8 cellular contexts compared by ENCODE assay signal in genomic region chr11:34274712-34275398, GRCh38.
DNase-seq lines count a peak whose midpoint lies in the region; ATAC-seq, FAIRE-seq and TF ChIP-seq lines count a peak whose summit lies in the region.

No MANE protein-coding gene starts in this region.

- H3K14ac ChIP-seq in IMR-90 (replicated peaks; ENCODE audit: low read depth, low read length) = no peak overlapping the region

- H3K4me1 Mint-ChIP-seq in type B pancreatic cell (ENCODE audit: unreplicated experiment) = peaks cover 43% of the 10 kb centered on the region

- H3K4ac ChIP-seq in IMR-90 (ENCODE audit: low read depth, low read length) = peak overlapping the region; percentile 68

- peak overlapping the region; percentile 51 for H3K27ac ChIP-seq in IMR-90 (ENCODE audit: insufficient read depth, low read length)
- H3K27ac ChIP-seq in HepG2 (ENCODE audit: extremely low read length, insufficient read depth, low read length) = no peak overlapping the region
- H3K27ac ChIP-seq in Karpas-422 (ENCODE audit: low read length) = no peak overlapping the region

- dilution Hi-C loops in IMR-90 (cut with HindIII; ENCODE audit: low sequenced_read_pairs, unreplicated experiment) = no loop called here

- peak overlapping the region; percentile 65 for H3K4me3 Mint-ChIP-seq in type B pancreatic cell

- H3K36me3 ChIP-seq in IMR-90 (ENCODE audit: control insufficient read depth, insufficient read depth, low read length) (no peaks in the 10 kb centered on the region), HepG2 (replicated peaks in 1 of 2; ENCODE audit: control insufficient read depth in 1 of 2, insufficient read depth in 2 of 2, low read length in 2 of 2) (peaks cover 0 to 2% of the 10 kb centered on the region in 2 experiments; a peak in 1 of 5 replicates), Karpas-422 (ENCODE audit: insufficient read depth, low read length) (no peaks in the 10 kb centered on the region)

- BruUV-seq in IMR-90 (replicated peaks; lab: Mats Ljungman, UMichigan) (no TSS peak), HepG2 (replicated peaks; lab: Mats Ljungman, UMichigan) (no TSS peak)

- H3K9me2 ChIP-seq in Karpas-422 (replicated peaks; ENCODE audit: insufficient read depth, low read length) = no peaks in the 10 kb centered on the region

- no peaks in the 10 kb centered on the region for H3K9me3 ChIP-seq in IMR-90 (ENCODE audit: control insufficient read depth, insufficient read depth, low read length)
- no peaks in the 10 kb centered on the region for H3K9me3 ChIP-seq in HepG2 (ENCODE audit: low read length)
- no peaks in the 10 kb centered on the region for H3K9me3 ChIP-seq in Karpas-422 (ENCODE audit: low read length)

- H3K9ac ChIP-seq in IMR-90 (ENCODE audit: low read depth, low read length) (no peak overlapping the region), HepG2 (ENCODE audit: insufficient read depth, low read depth, low read length) (no peak overlapping the region), Karpas-422 (ENCODE audit: low read length) (no peak overlapping the region)

- CTCF ChIA-PET in IMR-90 (lab: Yijun Ruan, JAX) = interaction anchor here (0.7 to 1.0 kb wide), 2 partner anchors 9 to 44 kb away, joined by 3 read pairs; no protein-coding TSS in a partner anchor
- CTCF ChIA-PET in HepG2 (lab: Yijun Ruan, JAX; ENCODE audit: low intra/inter-chr PET ratio, low total read pairs) = no interaction called here

- TF ChIP-seq CTCF in IMR-90 (conservative IDR thresholded peaks at IDR 0.05; ENCODE audit: low read depth, low read length) (no peak), HepG2 (CRISPR knock-in tag; IDR thresholded peaks at IDR 0.05) (no peak), type B pancreatic cell (conservative IDR thresholded peaks at IDR 0.05) (no peak)

- H3K27ac Mint-ChIP-seq in type B pancreatic cell = peak overlapping the region; percentile 94

- no peak overlapping the region for H2AK5ac ChIP-seq in IMR-90 (ENCODE audit: low read depth, low read length)

- no peak for FAIRE-seq in HepG2 (lab: Jason Lieb, UNC)

- no peak overlapping the region; the same call in 1 of the 2 replicates for H4K5ac ChIP-seq in IMR-90 (ENCODE audit: low read depth, low read length)

- H3K18ac ChIP-seq in IMR-90 (ENCODE audit: low read depth, low read length) = no peak overlapping the region; the same call in 1 of the 2 replicates

- peak overlapping the region; percentile 0 for H2AK9ac ChIP-seq in IMR-90 (replicated peaks; ENCODE audit: low read depth, low read length, poor library complexity)

- H3K79me1 ChIP-seq in IMR-90 (ENCODE audit: low read depth in 1 of 2, low read length in 2 of 2) = no peaks in the 10 kb centered on the region

- no peak overlapping the region for H2BK15ac ChIP-seq in IMR-90 (ENCODE audit: low read depth, low read length)

- no peaks in the 10 kb centered on the region for H3K27me3 Mint-ChIP-seq in type B pancreatic cell

- H3K4me3 ChIP-seq in IMR-90 (ENCODE audit: insufficient read depth, low read depth, low read length) (no peak overlapping the region), HepG2 (replicated peaks in 1 of 3; ENCODE audit: insufficient read depth in 1 of 3, low read depth in 2 of 3, low read length in 3 of 3) (no peak overlapping the region), Karpas-422 (ENCODE audit: low read length) (no peak overlapping the region)

- intact Hi-C loops in IMR-90 (cut with micrococcal nuclease) (no loop called here), HepG2 (cut with micrococcal nuclease; ENCODE audit: unreplicated experiment) (no loop called here)

- in situ Hi-C loops in IMR-90 (cut with MboI; ENCODE audit: low sequenced_read_pairs) (no loop called here), HepG2 (cut with HindIII; ENCODE audit: extremely low pct_ligation_motif_present, low pct_unique_long_range_greater_than_20kb) (no loop called here)

- DNase-seq in IMR-90 (peak; percentile 98), cerebellar cortex (ENCODE audit: low spot score) (peak; percentile 23), HepG2 (ENCODE audit: low spot score) (no peak), type B pancreatic cell (ENCODE audit: extremely low spot score, unreplicated experiment) (no peak), erythroblast (lab: John Stamatoyannopoulos, UW) (no peak), iPS-NIHi7 (ENCODE audit: extremely low spot score) (no peak), Karpas-422 (no peak)
- no peak for DNase-seq in activated CD4-positive, alpha-beta T cell treated with anti-CD3 and anti-CD28 coated beads for 48 hours

- peak overlapping the region; percentile 71 for H2BK120ac ChIP-seq in IMR-90 (ENCODE audit: low read depth, low read length)

- H3K79me2 ChIP-seq in HepG2 (ENCODE audit: insufficient read depth, low read length) (peaks cover 9% of the 10 kb centered on the region), Karpas-422 (ENCODE audit: low read length) (no peaks in the 10 kb centered on the region)

- peak overlapping the region; percentile 48; the same call in 1 of the 2 replicates for H3K23ac ChIP-seq in IMR-90 (ENCODE audit: low read depth, low read length)

- H3K56ac ChIP-seq in IMR-90 (ENCODE audit: extremely low read depth, insufficient read depth, low read length) = no peak overlapping the region

- peaks cover 4% of the 10 kb centered on the region for H3K4me1 ChIP-seq in IMR-90 (ENCODE audit: control insufficient read depth, insufficient read depth, low read length)
- peaks cover 34% of the 10 kb centered on the region for H3K4me1 ChIP-seq in HepG2 (ENCODE audit: insufficient read depth, low read length)
- no peaks in the 10 kb centered on the region for H3K4me1 ChIP-seq in Karpas-422 (ENCODE audit: low read length)

- H4K91ac ChIP-seq in IMR-90 (ENCODE audit: insufficient read depth, low read depth, low read length) = peak overlapping the region; percentile 59; the same call in 1 of the 2 replicates

- peak overlapping the region; percentile 16 for H3K4me2 ChIP-seq in IMR-90 (ENCODE audit: low read depth, low read length)
- H3K4me2 ChIP-seq in HepG2 (ENCODE audit: low read depth, low read length) = no peak overlapping the region
- H3K4me2 ChIP-seq in Karpas-422 (ENCODE audit: low read depth, low read length, poor library complexity, severe bottlenecking) = no peak overlapping the region

- no CpG with 5 or more reads among the region's 11 CpGs for WGBS in IMR-90 (ENCODE audit: extremely low coverage in 2 of 2, insufficient read length in 1 of 2), 2 experiments
- WGBS in HepG2 (ENCODE audit: low lambda C conversion rate) = 95% methylated on average over 6 of the region's 11 CpGs

- peak overlapping the region; percentile 79 for H2BK20ac ChIP-seq in IMR-90 (ENCODE audit: low read depth, low read length)

- H3K9me3 Mint-ChIP-seq in type B pancreatic cell = no peaks in the 10 kb centered on the region

- H3K9me1 ChIP-seq in IMR-90 (ENCODE audit: insufficient read depth, low read length) = peaks cover 19% of the 10 kb centered on the region

- H2AFZ ChIP-seq in IMR-90 (replicated peaks; ENCODE audit: low read length, poor library complexity) = peak overlapping the region; percentile 88
- no peak overlapping the region for H2AFZ ChIP-seq in HepG2 (ENCODE audit: low read length)
- no peak overlapping the region for H2AFZ ChIP-seq in Karpas-422 (ENCODE audit: low read length)

- ATAC-seq in IMR-90 (ENCODE audit: low read depth) = peak; percentile 99
- no peak for ATAC-seq in HepG2

- peak overlapping the region; percentile 1 for H2BK5ac ChIP-seq in IMR-90 (ENCODE audit: low read depth, low read length, poor library complexity, severe bottlenecking)

- TF ChIP-seq RAD21 in IMR-90 (IDR thresholded peaks at IDR 0.05; ENCODE audit: low read length) (0 out of 2 replicates have a peak, but pooled peaks have one; percentile 11), HepG2 (CRISPR knock-in tag; IDR thresholded peaks at IDR 0.05) (no peak)

- H4K8ac ChIP-seq in IMR-90 (ENCODE audit: low read depth in 2 of 2, low read length in 2 of 2) = peak overlapping the region; percentile 14 to 85; a peak in 3 of 4 replicates

- POLR2A ChIA-PET in IMR-90 (lab: Charles Lee; ENCODE audit: unreplicated experiment) (no interaction called here), HepG2 (lab: Yijun Ruan, JAX) (no interaction called here)

- H3K27me3 ChIP-seq in IMR-90 (ENCODE audit: control insufficient read depth, insufficient read depth, low read length) (0 out of 2 replicates have a peak, but pooled peaks cover 2% of the 10 kb centered on the region), HepG2 (ENCODE audit: control insufficient read depth in 1 of 2, insufficient read depth in 2 of 2, low read length in 2 of 2) (no peaks in the 10 kb centered on the region), Karpas-422 (ENCODE audit: low read length) (no peaks in the 10 kb centered on the region)

- H4K20me1 ChIP-seq in IMR-90 (ENCODE audit: insufficient read depth, low read length) (no peaks in the 10 kb centered on the region; the same call in 1 of the 2 replicates), HepG2 (ENCODE audit: insufficient read depth, low read length) (no peaks in the 10 kb centered on the region), Karpas-422 (ENCODE audit: insufficient read depth, low read depth, low read length) (no peaks in the 10 kb centered on the region)

- TF ChIP-seq EP300 in HepG2 (IDR thresholded peaks at IDR 0.05; ENCODE audit: low read depth in 2 of 2, low read length in 2 of 2) = no peak
- no peak for TF ChIP-seq EP300 in HepG2 (CRISPR knock-in tag; IDR thresholded peaks at IDR 0.05; ENCODE audit: borderline replicate concordance)

- TF ChIP-seq POLR2A in IMR-90 (IDR thresholded peaks at IDR 0.05; ENCODE audit: low read depth, low read length) = no peak
- no peak for TF ChIP-seq POLR2A in HepG2 (IDR thresholded peaks at IDR 0.05; ENCODE audit: insufficient read depth in 1 of 2, low read depth in 2 of 2, low read length in 2 of 2)
- TF ChIP-seq POLR2A in erythroblast (IDR thresholded peaks at IDR 0.05; ENCODE audit: low read length) = no peak

- H3K36me3 Mint-ChIP-seq in type B pancreatic cell = no peaks in the 10 kb centered on the region

TF ChIP-seq in IMR-90, 13 proteins besides CTCF, POLR2A, EP300 and RAD21 (continues in another document):
- TF ChIP-seq CEBPB (IDR thresholded peaks at IDR 0.05; ENCODE audit: low read depth, low read length) = peak; percentile 100
- no peak for TF ChIP-seq CHD1 (IDR thresholded peaks at IDR 0.05; ENCODE audit: low read depth, low read length)
- no peak for TF ChIP-seq SMC3 (IDR thresholded peaks at IDR 0.05; ENCODE audit: low read depth, low read length)
- TF ChIP-seq RFX5 (IDR thresholded peaks at IDR 0.05; ENCODE audit: low read depth, low read length) = no peak
- peak; percentile 27 for TF ChIP-seq RCOR1 (IDR thresholded peaks at IDR 0.05; ENCODE audit: insufficient replicate concordance, low read length)

TF ChIP-seq in HepG2, 621 proteins besides CTCF, POLR2A, EP300 and RAD21 (continues in another document):
- TF ChIP-seq NFE2L2 (IDR thresholded peaks at IDR 0.05; ENCODE audit: low read length) = no peak
- TF ChIP-seq CEBPG (CRISPR knock-in tag; IDR thresholded peaks at IDR 0.05) = peak; percentile 68
- TF ChIP-seq SMAD1 (CRISPR knock-in tag; IDR thresholded peaks at IDR 0.05; ENCODE audit: borderline replicate concordance, low read depth) = no peak

Comparison
In these comparisons a context has a peak if more than half of its experiments do, and no peak if none do; other contexts are left out.
1. DNase-seq: peak in IMR-90 (single experiment) and cerebellar cortex (single experiment); none in HepG2 (single experiment), type B pancreatic cell (single experiment), erythroblast (0 of 2), iPS-NIHi7 (single experiment), Karpas-422 (single experiment) and activated CD4-positive, alpha-beta T cell treated with anti-CD3 and anti-CD28 coated beads for 48 hours (single experiment).